Comparison of ENCODE assay signal across 1 cellular context in the genomic region with DNA sequence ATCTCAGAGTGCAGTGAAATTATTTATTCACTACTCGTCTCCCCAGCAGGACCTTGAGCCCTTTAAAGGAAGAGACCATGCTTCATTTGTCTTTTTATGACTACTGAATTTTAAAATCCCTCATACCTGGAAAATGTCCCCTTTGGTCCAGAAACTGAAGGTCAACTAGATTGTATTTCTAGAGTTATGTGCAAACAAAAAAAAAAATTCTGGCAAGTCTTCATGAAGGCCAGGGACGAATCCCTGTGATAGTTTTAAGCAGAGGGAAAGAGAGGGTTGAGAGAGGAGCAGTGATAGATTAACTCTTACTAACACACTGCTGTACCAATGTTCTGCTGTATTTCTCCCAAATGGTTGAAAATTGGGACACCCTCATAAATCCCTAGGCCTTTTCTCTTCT.
TF ChIP-seq lines count a peak whose summit lies in the region.

No MANE protein-coding gene starts in this region.

TF ChIP-seq in liver, 16 proteins besides CTCF, POLR2A, EP300 and RAD21 (continued from another document):
- TF ChIP-seq, protein P1, sequence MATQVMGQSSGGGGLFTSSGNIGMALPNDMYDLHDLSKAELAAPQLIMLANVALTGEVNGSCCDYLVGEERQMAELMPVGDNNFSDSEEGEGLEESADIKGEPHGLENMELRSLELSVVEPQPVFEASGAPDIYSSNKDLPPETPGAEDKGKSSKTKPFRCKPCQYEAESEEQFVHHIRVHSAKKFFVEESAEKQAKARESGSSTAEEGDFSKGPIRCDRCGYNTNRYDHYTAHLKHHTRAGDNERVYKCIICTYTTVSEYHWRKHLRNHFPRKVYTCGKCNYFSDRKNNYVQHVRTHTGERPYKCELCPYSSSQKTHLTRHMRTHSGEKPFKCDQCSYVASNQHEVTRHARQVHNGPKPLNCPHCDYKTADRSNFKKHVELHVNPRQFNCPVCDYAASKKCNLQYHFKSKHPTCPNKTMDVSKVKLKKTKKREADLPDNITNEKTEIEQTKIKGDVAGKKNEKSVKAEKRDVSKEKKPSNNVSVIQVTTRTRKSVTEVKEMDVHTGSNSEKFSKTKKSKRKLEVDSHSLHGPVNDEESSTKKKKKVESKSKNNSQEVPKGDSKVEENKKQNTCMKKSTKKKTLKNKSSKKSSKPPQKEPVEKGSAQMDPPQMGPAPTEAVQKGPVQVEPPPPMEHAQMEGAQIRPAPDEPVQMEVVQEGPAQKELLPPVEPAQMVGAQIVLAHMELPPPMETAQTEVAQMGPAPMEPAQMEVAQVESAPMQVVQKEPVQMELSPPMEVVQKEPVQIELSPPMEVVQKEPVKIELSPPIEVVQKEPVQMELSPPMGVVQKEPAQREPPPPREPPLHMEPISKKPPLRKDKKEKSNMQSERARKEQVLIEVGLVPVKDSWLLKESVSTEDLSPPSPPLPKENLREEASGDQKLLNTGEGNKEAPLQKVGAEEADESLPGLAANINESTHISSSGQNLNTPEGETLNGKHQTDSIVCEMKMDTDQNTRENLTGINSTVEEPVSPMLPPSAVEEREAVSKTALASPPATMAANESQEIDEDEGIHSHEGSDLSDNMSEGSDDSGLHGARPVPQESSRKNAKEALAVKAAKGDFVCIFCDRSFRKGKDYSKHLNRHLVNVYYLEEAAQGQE (IDR thresholded peaks at IDR 0.05), result no peak
- no peak for TF ChIP-seq TAF1 (conservative IDR thresholded peaks at IDR 0.05)
- TF ChIP-seq HNF4A (conservative IDR thresholded peaks at IDR 0.05), result peak; percentile 50 to 65
- TF ChIP-seq, protein P2, sequence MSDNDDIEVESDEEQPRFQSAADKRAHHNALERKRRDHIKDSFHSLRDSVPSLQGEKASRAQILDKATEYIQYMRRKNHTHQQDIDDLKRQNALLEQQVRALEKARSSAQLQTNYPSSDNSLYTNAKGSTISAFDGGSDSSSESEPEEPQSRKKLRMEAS (IDR thresholded peaks at IDR 0.05), result no peak
- peak in 1 of 2 donors; percentile 60 for TF ChIP-seq RXRA (IDR thresholded peaks at IDR 0.05)
- no peak for TF ChIP-seq EGR1 (IDR thresholded peaks at IDR 0.05; ENCODE audit: low read depth in 2 of 2)
- TF ChIP-seq JUND (IDR thresholded peaks at IDR 0.05), result no peak
- TF ChIP-seq, protein P3, sequence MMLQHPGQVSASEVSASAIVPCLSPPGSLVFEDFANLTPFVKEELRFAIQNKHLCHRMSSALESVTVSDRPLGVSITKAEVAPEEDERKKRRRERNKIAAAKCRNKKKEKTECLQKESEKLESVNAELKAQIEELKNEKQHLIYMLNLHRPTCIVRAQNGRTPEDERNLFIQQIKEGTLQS (IDR thresholded peaks at IDR 0.05), result no peak
- peak; percentile 65 for TF ChIP-seq SP1 (IDR thresholded peaks at IDR 0.05)
- no peak for TF ChIP-seq YY1 (IDR thresholded peaks at IDR 0.05)
TF ChIP-seq in liver: peak in this region for 3.
